Comparison of ENCODE assay signal across 21 cellular contexts in genomic region chr6:366389-366788, GRCh38.
"Had no signal": no experiment of that assay in that cellular context is flagged by ENCODE, and none has a peak within 500 bp of the region (broad histone marks: within the 10 kb centered on the region; RNA-seq: fewer than 3 reads in every experiment).

No MANE protein-coding gene starts in this region.

- H3K4me3 ChIP-seq: MG63, SJSA1 had no signal

- ATAC-seq: activated CD8-positive, alpha-beta T cell treated with anti-CD3 and anti-CD28 coated beads, Interleukin-2, amount 10 ng/mL, durations not matched to agents 7 days and 5 days; T-helper 17 cell; WTC11 had no signal

- FAIRE-seq: astrocyte had no signal

- H3K27ac ChIP-seq: SJSA1 had no signal

- DNase-seq: activated CD4-positive, alpha-beta T cell treated with anti-CD3 and anti-CD28 coated beads for 48 hours; activated CD4-positive, alpha-beta T cell treated with anti-CD3 and anti-CD28 coated beads, Interleukin-2, amount 50 U/mL, for 4 hours; activated CD4-positive, CD25-positive, alpha-beta regulatory T cell treated with anti-CD3 and anti-CD28 coated beads, Interleukin-2, amount 50 U/mL, for 72 hours; activated CD8-positive, alpha-beta memory T cell treated with anti-CD3 and anti-CD28 coated beads, Interleukin-2, amount 50 U/mL, for 48 hours; activated CD8-positive, alpha-beta T cell treated with anti-CD3 and anti-CD28 coated beads, Interleukin-2, amount 10 ng/mL, durations not matched to agents 7 days and 5 days; activated gamma-delta T cell; activated naive CD4-positive, alpha-beta T cell treated with anti-CD3 and anti-CD28 coated beads for 36 hours; activated T-cell treated with anti-CD3 and anti-CD28 coated beads, Interleukin-2, amount 50 U/mL, for 1 hour; amygdala; MG63; MV-4-11; NCI-H1092 treated with DMSO at 0.1 percent for 48 hours; NCI-H1417 treated with DMSO at 0.1 percent for 48 hours; NCI-H1694 treated with DMSO at 0.1 percent for 48 hours; NCI-H2029 treated with DMSO at 0.1 percent for 48 hours; NCI-H510A treated with DMSO at 0.1 percent for 48 hours; T-helper 17 cell; T-helper 9 cell had no signal

- H3K4me1 ChIP-seq: SJSA1 had no signal

- H3K36me3 ChIP-seq: MG63, SJSA1 had no signal
